ENCODE assay signal across 7 cellular contexts in the genomic region with DNA sequence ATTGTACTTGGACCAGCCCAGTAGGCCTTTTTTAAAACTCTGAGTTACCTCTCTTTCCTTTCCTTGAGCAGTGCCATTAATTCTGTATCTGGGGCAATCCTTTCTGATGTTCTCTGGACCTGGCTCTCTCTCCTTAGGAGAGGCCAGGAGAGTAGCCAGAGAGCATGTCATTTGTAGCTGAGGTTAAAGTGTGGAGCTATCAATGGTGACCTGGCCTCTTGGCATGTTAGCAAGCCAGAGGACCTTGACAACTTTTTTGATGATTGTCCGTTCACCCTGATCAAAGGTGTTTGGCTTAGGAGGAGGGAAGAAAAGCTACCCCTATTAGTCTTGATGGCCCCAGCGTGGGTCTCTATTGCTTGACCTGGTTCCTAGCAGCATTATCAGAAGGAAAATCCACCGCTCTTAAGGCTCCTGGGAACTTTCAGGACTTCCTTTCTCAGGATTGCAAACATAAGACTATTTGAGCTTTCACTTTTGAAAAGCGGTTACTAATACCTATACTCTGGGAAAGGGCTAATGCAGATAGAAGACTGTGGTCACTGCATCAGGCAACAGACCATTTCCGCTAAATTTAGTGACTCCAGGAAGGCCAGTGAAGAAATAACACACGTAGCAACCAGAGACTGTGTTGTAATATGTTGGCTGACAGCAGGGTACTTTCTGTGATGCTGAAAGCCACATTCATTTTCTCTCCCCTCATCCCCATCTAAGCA. TPM values are rescaled to one million over a fixed set of nuclear protein-coding genes. Genes with fewer than 3 reads are reported as not detected.
DNase-seq lines count a peak whose midpoint lies in the region; ATAC-seq and TF ChIP-seq lines count a peak whose summit lies in the region.

No MANE protein-coding gene starts in this region.

- H3K27ac ChIP-seq in spleen: peak overlapping the region; percentile 61 to 94 (median 90)

- ATAC-seq in HG02610 (IDR thresholded peaks at IDR 0.05; ENCODE audit: unreplicated experiment) (peak; percentile 52), WTC11 (no peak), left cardiac atrium (peak; percentile 64 to 66), HG03460 (IDR thresholded peaks at IDR 0.05; ENCODE audit: unreplicated experiment) (no peak), GM19463 (IDR thresholded peaks at IDR 0.05; ENCODE audit: unreplicated experiment) (no peak), GM21529 (IDR thresholded peaks at IDR 0.05; ENCODE audit: unreplicated experiment) (no peak)

- H3K9me3 ChIP-seq in spleen: no peaks in the 10 kb centered on the region

- H3K4me3 ChIP-seq in spleen: peak overlapping the region in 1 of 8 donors; percentile 58

- 0 out of 2 replicates have a peak overlapping the region, but pooled peaks have one; percentile 2 for H3K27ac Mint-ChIP-seq in WTC11

- WGBS in spleen, 5 donors: 32 to 63% (median 39%) methylated on average over 6 of the region's 6 CpGs

- intact Hi-C loops in left cardiac atrium (cut with DNase I): no loop called here
- intact Hi-C loops in spleen (cut with DNase I; ENCODE audit: low total_unique reads): loop anchor here (10.0 kb wide), 1 partner anchor 276 kb away; no protein-coding TSS in a partner anchor

- TF ChIP-seq CTCF in WTC11 (IDR thresholded peaks at IDR 0.05) (no peak), spleen (IDR thresholded peaks at IDR 0.05 in 8 of 11, conservative IDR thresholded peaks at IDR 0.05 in 3 of 11) (no peak)

- no peak overlapping the region for H3K4me3 Mint-ChIP-seq in WTC11

- CTCF ChIA-PET in WTC11 (lab: Charles Lee): interaction anchor here (0.6 to 2.4 kb wide), 6 partner anchors 18 to 245 kb away, joined by 3 to 8 read pairs (median 4); a partner anchor contains a TSS

- POLR2A ChIA-PET in WTC11 (lab: Charles Lee): no interaction called here

- H3K27me3 Mint-ChIP-seq in WTC11 (ENCODE audit: low read depth): no peaks in the 10 kb centered on the region

- H3K4me1 Mint-ChIP-seq in WTC11: peaks cover 13% of the 10 kb centered on the region

- H3K4me1 ChIP-seq in spleen: peaks cover 22 to 97% (median 58%) of the 10 kb centered on the region in 6 donors

- TF ChIP-seq POLR2A in spleen (IDR thresholded peaks at IDR 0.05): no peak

- no peaks in the 10 kb centered on the region for H3K9me3 Mint-ChIP-seq in WTC11

- no peak for DNase-seq in WTC11 (ENCODE audit: low spot score)
- no peak for DNase-seq in left cardiac atrium
- DNase-seq in spleen: no peak

- peaks cover 3% of the 10 kb centered on the region; the same call in 1 of the 2 replicates for H3K36me3 Mint-ChIP-seq in WTC11

- peaks cover 0 to 47% (median 12%) of the 10 kb centered on the region in 6 donors for H3K36me3 ChIP-seq in spleen

- H3K27me3 ChIP-seq in spleen (replicated peaks in 1 of 7): no peaks in the 10 kb centered on the region

TF ChIP-seq in WTC11, 78 proteins besides CTCF, POLR2A, EP300 and RAD21:
- no peak for TF ChIP-seq SP1 (CRISPR knock-in tag; conservative IDR thresholded peaks at IDR 0.05)
- TF ChIP-seq, protein P1, sequence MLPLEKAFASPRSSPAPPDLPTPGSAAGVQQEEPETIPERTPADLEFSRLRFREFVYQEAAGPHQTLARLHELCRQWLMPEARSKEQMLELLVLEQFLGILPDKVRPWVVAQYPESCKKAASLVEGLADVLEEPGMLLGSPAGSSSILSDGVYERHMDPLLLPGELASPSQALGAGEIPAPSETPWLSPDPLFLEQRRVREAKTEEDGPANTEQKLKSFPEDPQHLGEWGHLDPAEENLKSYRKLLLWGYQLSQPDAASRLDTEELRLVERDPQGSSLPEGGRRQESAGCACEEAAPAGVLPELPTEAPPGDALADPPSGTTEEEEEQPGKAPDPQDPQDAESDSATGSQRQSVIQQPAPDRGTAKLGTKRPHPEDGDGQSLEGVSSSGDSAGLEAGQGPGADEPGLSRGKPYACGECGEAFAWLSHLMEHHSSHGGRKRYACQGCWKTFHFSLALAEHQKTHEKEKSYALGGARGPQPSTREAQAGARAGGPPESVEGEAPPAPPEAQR (CRISPR knock-in tag; IDR thresholded peaks at IDR 0.05): no peak
- no peak for TF ChIP-seq ZNF396 (CRISPR knock-in tag; IDR thresholded peaks at IDR 0.05; ENCODE audit: borderline replicate concordance)
- no peak for TF ChIP-seq ETV6 (CRISPR knock-in tag; IDR thresholded peaks at IDR 0.05)
- TF ChIP-seq EMX1 (CRISPR knock-in tag; IDR thresholded peaks at IDR 0.05): no peak
- TF ChIP-seq, protein P2, sequence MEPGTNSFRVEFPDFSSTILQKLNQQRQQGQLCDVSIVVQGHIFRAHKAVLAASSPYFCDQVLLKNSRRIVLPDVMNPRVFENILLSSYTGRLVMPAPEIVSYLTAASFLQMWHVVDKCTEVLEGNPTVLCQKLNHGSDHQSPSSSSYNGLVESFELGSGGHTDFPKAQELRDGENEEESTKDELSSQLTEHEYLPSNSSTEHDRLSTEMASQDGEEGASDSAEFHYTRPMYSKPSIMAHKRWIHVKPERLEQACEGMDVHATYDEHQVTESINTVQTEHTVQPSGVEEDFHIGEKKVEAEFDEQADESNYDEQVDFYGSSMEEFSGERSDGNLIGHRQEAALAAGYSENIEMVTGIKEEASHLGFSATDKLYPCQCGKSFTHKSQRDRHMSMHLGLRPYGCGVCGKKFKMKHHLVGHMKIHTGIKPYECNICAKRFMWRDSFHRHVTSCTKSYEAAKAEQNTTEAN (CRISPR knock-in tag; IDR thresholded peaks at IDR 0.05): no peak
- TF ChIP-seq NR1H2 (CRISPR knock-in tag; IDR thresholded peaks at IDR 0.05): no peak

RNA-seq across cellular contexts. Expression of a gene that starts 18.2 kb away (rescaled TPM):
- total RNA-seq in WTC11 (2021) (33.1 to 42.8 TPM (median 33.6 TPM) in 3 replicates), left cardiac atrium (10 to 100 TPM; 10.2 to 18.5 TPM), spleen (100 to 1,000 TPM in 3 of 7 donors, 10 to 100 TPM in 4; 51.6 to 182 (median 78.1) TPM)
- 10 to 100 TPM in 2 of 3 donors, 1 to 10 TPM in 1; 6.1 to 15.2 (median 11.0) TPM for polyA plus RNA-seq in spleen

Comparison
In these comparisons a context has a peak if more than half of its experiments do, and no peak if none do; other contexts are left out.
1. ATAC-seq: peak in HG02610 (single experiment) and left cardiac atrium (2 of 2); none in WTC11 (single experiment), HG03460 (single experiment), GM19463 (single experiment) and GM21529 (single experiment).